Comparison of ENCODE assay signal across 8 cellular contexts in the genomic region with DNA sequence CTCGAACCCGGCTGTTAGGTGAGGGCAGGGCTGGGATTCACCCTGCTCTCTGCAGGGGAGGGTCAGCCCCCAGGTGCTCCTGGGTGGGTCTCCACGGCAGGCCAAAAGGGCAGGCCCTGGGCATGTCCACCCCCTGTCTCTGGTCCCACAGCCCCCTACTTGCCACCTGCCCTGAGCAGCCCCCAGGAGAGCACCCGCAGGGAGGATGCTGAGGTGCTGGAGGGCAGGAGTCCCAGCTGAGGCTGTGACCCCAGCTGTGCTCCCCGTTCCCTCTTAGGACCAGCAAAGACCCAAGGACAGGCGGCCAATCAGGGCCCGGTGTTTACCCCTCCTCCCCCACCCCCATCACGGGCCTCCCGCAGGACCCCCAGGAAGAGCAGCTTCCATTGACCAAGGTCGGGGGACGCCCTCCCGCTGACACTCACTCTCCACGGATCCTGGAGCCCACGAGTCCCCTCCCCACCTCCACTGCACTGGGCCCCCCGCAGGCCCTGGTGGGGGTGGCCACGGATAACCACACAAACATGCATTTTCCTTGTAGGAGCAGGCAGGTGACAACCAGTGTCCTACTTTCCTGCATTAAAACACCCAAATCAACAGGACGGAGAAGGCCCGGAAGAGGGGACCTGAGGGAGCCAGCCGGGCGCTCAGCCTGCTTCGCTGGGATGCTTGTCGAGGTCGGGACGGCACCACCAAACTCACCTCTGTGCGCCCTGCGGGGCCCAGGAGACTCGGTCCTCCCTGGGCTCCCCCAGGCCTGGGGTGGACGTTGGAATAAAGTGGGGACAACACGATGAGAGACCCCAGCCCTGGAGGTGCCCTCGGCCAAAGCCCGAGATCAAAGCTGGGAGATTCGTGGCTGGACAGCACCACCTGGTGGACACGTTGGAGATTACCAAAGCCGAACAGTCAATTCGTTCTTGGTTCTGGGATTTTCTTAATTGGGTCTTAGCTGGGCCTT. TPM values are rescaled to one million over a fixed set of nuclear protein-coding genes. Genes with fewer than 3 reads are reported as not detected.
DNase-seq lines count a peak whose midpoint lies in the region; ATAC-seq lines count a peak whose summit lies in the region.

No MANE protein-coding gene starts in this region.

- CTCF ChIA-PET in activated CD4-positive, alpha-beta memory T cell treated with anti-CD3 and anti-CD28 coated beads for 36 hours (lab: Charles Lee), result interaction anchor here (0.6 to 2.5 kb wide), 7 partner anchors 9 to 316 kb away, joined by 3 to 7 read pairs (median 5); no protein-coding TSS in a partner anchor

- intact Hi-C loops in activated CD4-positive, alpha-beta memory T cell treated with anti-CD3 and anti-CD28 coated beads for 36 hours (cut with micrococcal nuclease), result loop anchor here (5.0 kb wide), 1 partner anchor 306 kb away; no protein-coding TSS in a partner anchor

- H3K27me3 Mint-ChIP-seq in activated CD4-positive, alpha-beta memory T cell treated with anti-CD3 and anti-CD28 coated beads for 36 hours, result peaks cover 4% of the 10 kb centered on the region

- no peaks in the 10 kb centered on the region for H3K4me1 Mint-ChIP-seq in activated CD4-positive, alpha-beta memory T cell treated with anti-CD3 and anti-CD28 coated beads for 36 hours (ENCODE audit: low read depth)

- no peak overlapping the region for H3K27ac Mint-ChIP-seq in activated CD4-positive, alpha-beta memory T cell treated with anti-CD3 and anti-CD28 coated beads for 36 hours

- POLR2A ChIA-PET in activated CD4-positive, alpha-beta memory T cell treated with anti-CD3 and anti-CD28 coated beads for 36 hours (lab: Charles Lee), result interaction anchor here (0.8 kb wide), 1 partner anchor 306 kb away, joined by 3 read pairs; no protein-coding TSS in a partner anchor

- no peak for ATAC-seq in HG03571 (IDR thresholded peaks at IDR 0.05; ENCODE audit: unreplicated experiment)

- H3K36me3 Mint-ChIP-seq in activated CD4-positive, alpha-beta memory T cell treated with anti-CD3 and anti-CD28 coated beads for 36 hours, result no peaks in the 10 kb centered on the region

- DNase-seq in NCI-H510A treated with DMSO at 0.1 percent for 48 hours (lab: John Stamatoyannopoulos, UW) (peak; percentile 32), NCI-H510A (lab: John Stamatoyannopoulos, UW) (no peak), NCI-H226 (peak; percentile 9), ecto neural progenitor cell (ENCODE audit: low spot score) (peak; percentile 84), midbrain (lab: John Stamatoyannopoulos, UW) (peak; percentile 34)
- DNase-seq in activated CD4-positive, alpha-beta memory T cell treated with anti-CD3 and anti-CD28 coated beads for 36 hours, result peak; percentile 69
- DNase-seq in stimulated activated CD8-positive, alpha-beta memory T cell treated with anti-CD3 and anti-CD28 coated beads, Interleukin-4, amount 100 ng/mL, for 48 hours, result peak; percentile 80

- no peak overlapping the region for H3K4me3 Mint-ChIP-seq in activated CD4-positive, alpha-beta memory T cell treated with anti-CD3 and anti-CD28 coated beads for 36 hours

- H3K9me3 Mint-ChIP-seq in activated CD4-positive, alpha-beta memory T cell treated with anti-CD3 and anti-CD28 coated beads for 36 hours, result no peaks in the 10 kb centered on the region

RNA-seq across cellular contexts. Expression of a gene that starts 22.5 kb away (rescaled TPM):
- under 1 TPM in 1 of 2 experiments, not detected in 1; 0.10 TPM for total RNA-seq in activated CD4-positive, alpha-beta memory T cell treated with anti-CD3 and anti-CD28 coated beads for 36 hours
